1 cellular context compared by ENCODE assay signal in the genomic region with DNA sequence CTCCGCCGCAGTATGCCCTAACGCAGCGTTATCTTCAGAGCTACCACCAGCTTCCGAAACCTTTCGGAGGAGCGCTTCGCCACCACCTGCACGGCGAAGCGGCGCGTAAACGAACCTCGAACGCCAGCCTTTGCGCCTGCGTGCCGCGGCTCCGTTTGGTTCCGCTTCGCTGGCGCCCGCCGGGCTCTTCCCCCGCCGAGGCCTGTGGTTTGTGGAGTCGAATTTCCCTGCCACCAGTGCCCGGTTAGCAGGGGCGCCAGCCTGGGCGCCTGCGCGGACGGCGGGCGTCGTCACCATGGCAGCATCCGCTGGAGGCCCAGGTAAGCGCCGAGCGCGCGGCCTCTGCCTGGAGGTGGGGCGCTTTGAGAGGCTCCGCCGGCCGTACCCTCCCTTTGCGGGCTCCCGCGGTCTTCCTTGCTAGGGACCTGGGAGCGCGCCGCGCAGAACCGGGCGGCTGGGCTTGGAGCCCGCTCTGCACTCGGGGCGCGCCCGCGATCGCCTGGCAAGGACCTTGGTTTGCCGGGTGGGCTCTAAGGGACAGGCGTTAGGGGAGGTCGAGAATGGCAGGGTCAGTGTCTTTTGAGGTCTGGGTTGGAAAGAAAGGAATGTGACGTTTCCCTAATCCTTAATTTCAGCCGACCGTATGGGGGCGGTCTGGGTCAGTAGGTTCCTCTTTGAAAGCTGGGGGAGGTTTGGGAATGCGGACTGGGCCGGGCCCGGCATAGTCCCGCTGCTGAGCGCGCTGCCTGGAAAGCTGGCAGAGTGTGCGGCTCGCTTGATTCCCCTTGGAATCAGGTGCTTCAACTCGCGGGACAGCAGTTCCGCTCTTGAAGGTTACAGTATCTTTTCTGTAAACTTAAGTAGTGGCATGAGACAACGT.
TF ChIP-seq lines count a peak whose summit lies in the region.

A gene with protein sequence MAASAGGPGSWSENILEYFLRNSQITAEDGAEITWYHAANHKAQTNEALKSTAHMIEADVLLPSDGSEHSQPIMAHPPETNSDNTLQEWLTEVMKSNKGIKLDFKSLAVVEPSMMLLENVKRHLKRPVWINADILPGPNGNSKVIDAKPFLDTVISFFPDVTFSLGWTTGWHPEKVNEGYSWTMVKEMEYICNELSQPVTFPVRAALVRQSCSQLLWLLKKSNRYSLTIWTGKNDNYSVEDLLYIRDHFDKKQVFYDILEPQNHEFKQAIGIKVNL (plus strand): TSS at position 272 of the 880 bp plus-strand sequence. CDS start 24 bp downstream, at position 296.

TF ChIP-seq in WTC11, 78 proteins besides CTCF, POLR2A, EP300 and RAD21 (continued from another document):
- TF ChIP-seq, protein P1, sequence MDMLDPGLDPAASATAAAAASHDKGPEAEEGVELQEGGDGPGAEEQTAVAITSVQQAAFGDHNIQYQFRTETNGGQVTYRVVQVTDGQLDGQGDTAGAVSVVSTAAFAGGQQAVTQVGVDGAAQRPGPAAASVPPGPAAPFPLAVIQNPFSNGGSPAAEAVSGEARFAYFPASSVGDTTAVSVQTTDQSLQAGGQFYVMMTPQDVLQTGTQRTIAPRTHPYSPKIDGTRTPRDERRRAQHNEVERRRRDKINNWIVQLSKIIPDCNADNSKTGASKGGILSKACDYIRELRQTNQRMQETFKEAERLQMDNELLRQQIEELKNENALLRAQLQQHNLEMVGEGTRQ (CRISPR knock-in tag; IDR thresholded peaks at IDR 0.05) = peak; percentile 36
- TF ChIP-seq ZNF138 (CRISPR knock-in tag; conservative IDR thresholded peaks at IDR 0.05) = peak; percentile 82; the same call in 1 of the 2 replicates
- peak; percentile 62; the same call in 1 of the 2 replicates for TF ChIP-seq CREM (CRISPR knock-in tag; IDR thresholded peaks at IDR 0.05)
- TF ChIP-seq RORB (CRISPR knock-in tag; IDR thresholded peaks at IDR 0.05) = no peak
